ENCODE assay signal across 31 cellular contexts in the genomic region with DNA sequence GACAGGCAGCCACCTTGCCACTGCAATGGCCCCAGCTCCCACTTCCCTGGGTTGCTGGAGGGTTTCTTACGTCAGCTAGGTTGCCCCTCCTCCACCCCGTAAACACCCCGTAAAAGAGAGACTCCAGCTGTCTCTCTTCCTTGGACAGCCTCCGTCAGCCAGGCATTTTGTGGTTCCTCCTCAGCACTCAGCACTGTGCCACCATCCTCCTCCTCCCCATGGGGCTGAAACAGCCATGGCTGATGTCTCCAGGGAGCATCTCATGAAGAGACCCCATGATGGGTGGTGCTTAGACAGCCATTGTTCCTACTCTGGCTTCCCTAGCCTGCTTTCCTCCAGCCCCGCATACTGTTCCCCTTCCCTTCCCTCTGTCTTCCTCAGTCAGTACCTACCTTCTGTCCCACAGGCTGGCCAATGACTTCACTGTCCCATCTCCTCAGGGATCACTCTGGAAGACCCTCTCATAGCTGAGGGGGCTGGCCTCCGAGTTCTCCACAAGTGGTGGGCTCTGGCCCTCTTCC.
"Had no signal": no experiment of that assay in that cellular context is flagged by ENCODE, and none has a peak within 500 bp of the region (broad histone marks: within the 10 kb centered on the region; RNA-seq: fewer than 3 reads in every experiment).

No MANE protein-coding gene starts in this region.

- H3K9me3 Mint-ChIP-seq: activated naive CD4-positive, alpha-beta T cell treated with anti-CD3 and anti-CD28 coated beads, Interleukin-2, amount 10 ng/mL, durations not matched to agents 7 days and 5 days had no signal

- DNase-seq: activated CD4-positive, alpha-beta T cell treated with anti-CD3 and anti-CD28 coated beads for 1 hour; activated CD4-positive, alpha-beta T cell treated with anti-CD3 and anti-CD28 coated beads for 48 hours; activated CD4-positive, alpha-beta T cell treated with anti-CD3 and anti-CD28 coated beads, Interleukin-2, amount 50 U/mL, for 4 hours; activated CD4-positive, CD25-positive, alpha-beta regulatory T cell; activated CD8-positive, alpha-beta memory T cell treated with anti-CD3 and anti-CD28 coated beads, Interleukin-2, amount 50 U/mL, for 4 hours; activated CD8-positive, alpha-beta T cell treated with anti-CD3 and anti-CD28 coated beads for 36 hours; activated effector memory CD4-positive, alpha-beta T cell treated with Interleukin-2 at 50 U/mL for 16 hours; activated naive CD4-positive, alpha-beta T cell treated with anti-CD3 and anti-CD28 coated beads, Interleukin-2, amount 10 ng/mL, durations not matched to agents 7 days and 5 days; activated naive CD8-positive, alpha-beta T cell treated with anti-CD3 and anti-CD28 coated beads, Interleukin-2, amount 50 U/mL, for 24 hours; activated T-cell treated with anti-CD3 and anti-CD28 coated beads, Interleukin-2, amount 50 U/mL, for 48 hours; anterior cingulate cortex; brain microvascular endothelial cell; central memory CD4-positive, alpha-beta T cell; NCI-H1105; NCI-H1417 treated with DMSO at 0.1 percent for 48 hours; NCI-H187 treated with DMSO at 0.1 percent for 48 hours; NCI-H2081; NCI-H2171 treated with DMSO at 0.1 percent for 48 hours; NCI-H2227 treated with DMSO at 0.1 percent for 48 hours; NCI-H446; NCI-H510A treated with DMSO at 0.1 percent for 48 hours; NCI-H526 treated with DMSO at 0.1 percent for 48 hours; NCI-H774; SHP77; T1000; WERI-Rb-1 had no signal

- H3K4me3 Mint-ChIP-seq: activated CD8-positive, alpha-beta T cell treated with anti-CD3 and anti-CD28 coated beads for 36 hours; activated naive CD4-positive, alpha-beta T cell treated with anti-CD3 and anti-CD28 coated beads, Interleukin-2, amount 10 ng/mL, durations not matched to agents 7 days and 5 days; activated naive CD8-positive, alpha-beta T cell; activated naive CD8-positive, alpha-beta T cell treated with anti-CD3 and anti-CD28 coated beads, Interleukin-2, amount 50 U/mL, for 24 hours had no signal

- H3K4me3 ChIP-seq: SJCRH30, SK-N-MC had no signal

- H3K9ac ChIP-seq: KMS-11 had no signal

- H3K36me3 ChIP-seq: brain microvascular endothelial cell, SJCRH30, WERI-Rb-1 had no signal

- H3K27me3 ChIP-seq: SJCRH30 had no signal

- H3K36me3 Mint-ChIP-seq: activated naive CD4-positive, alpha-beta T cell treated with anti-CD3 and anti-CD28 coated beads, Interleukin-2, amount 10 ng/mL, durations not matched to agents 7 days and 5 days; activated naive CD8-positive, alpha-beta T cell had no signal

- H3K4me2 ChIP-seq: KMS-11 had no signal

- H3K4me1 ChIP-seq: SJCRH30 had no signal

- ATAC-seq: activated CD8-positive, alpha-beta T cell treated with anti-CD3 and anti-CD28 coated beads for 36 hours; activated naive CD8-positive, alpha-beta T cell treated with anti-CD3 and anti-CD28 coated beads, Interleukin-2, amount 50 U/mL, for 24 hours; Panc1 had no signal

- H3K27ac Mint-ChIP-seq: activated CD8-positive, alpha-beta T cell treated with anti-CD3 and anti-CD28 coated beads for 36 hours; activated naive CD4-positive, alpha-beta T cell treated with anti-CD3 and anti-CD28 coated beads, Interleukin-2, amount 10 ng/mL, durations not matched to agents 7 days and 5 days; activated naive CD8-positive, alpha-beta T cell; activated naive CD8-positive, alpha-beta T cell treated with anti-CD3 and anti-CD28 coated beads, Interleukin-2, amount 50 U/mL, for 24 hours had no signal

- H3K27ac ChIP-seq: brain microvascular endothelial cell, KMS-11, SJCRH30, SK-N-MC had no signal
